Comparison of ENCODE assay signal across 25 cellular contexts in the genomic region with DNA sequence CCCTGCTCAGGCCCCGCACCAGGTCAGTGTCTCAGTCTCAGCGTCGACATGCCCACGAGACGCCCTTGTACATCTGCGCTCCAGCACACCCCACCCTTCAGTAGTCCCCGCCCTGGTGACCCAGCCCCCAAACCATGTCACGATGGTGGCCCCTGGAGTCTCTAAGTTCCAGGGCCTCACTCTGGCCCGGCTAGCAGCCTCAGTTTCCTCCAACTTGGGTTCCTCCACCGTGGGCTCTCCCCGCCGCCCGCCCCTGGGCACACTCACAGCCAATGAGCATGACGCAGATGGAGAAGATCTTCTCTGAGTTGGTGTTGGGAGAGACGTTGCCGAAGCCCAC. TPM values are rescaled to one million over a fixed set of nuclear protein-coding genes. Genes with fewer than 3 reads are reported as not detected.
"Had no signal": no experiment of that assay in that cellular context is flagged by ENCODE, and none has a peak within 500 bp of the region (broad histone marks: within the 10 kb centered on the region; RNA-seq: fewer than 3 reads in every experiment).

No MANE protein-coding gene starts in this region.

- H3K9me3 ChIP-seq: MG63, SK-N-SH had no signal

- DNase-seq: Karpas-422, KG1, MG63, NCI-H1092, NCI-H1105 treated with DMSO at 0.1 percent for 48 hours, NCI-H1417 treated with DMSO at 0.1 percent for 48 hours, NCI-H146, NCI-H1694 treated with DMSO at 0.1 percent for 48 hours, NCI-H1930, NCI-H2081, NCI-H2171, NCI-H226, NCI-H446, NCI-H510A, NCI-H524 treated with DMSO at 0.1 percent for 48 hours, NCI-H69, NCI-H774, RPMI8226, SHP77, SK-N-SH, SW 1271 had no signal

- H3K9ac ChIP-seq: SK-N-SH had no signal

- H3K36me3 ChIP-seq: MG63 had no signal

- FAIRE-seq: HTR-8/SVneo, RCC 7860 had no signal

- H3K27ac ChIP-seq: HL-60 had no signal

- H3K4me2 ChIP-seq: SK-N-SH had no signal

- H3K27me3 ChIP-seq: MG63 had no signal

- H3K4me3 ChIP-seq: MG63 had no signal

RNA-seq across cellular contexts. Expression of a gene that starts 39.7 kb away (rescaled TPM):
- total RNA-seq: SK-MEL-5 had no signal
